In the genomic region with DNA sequence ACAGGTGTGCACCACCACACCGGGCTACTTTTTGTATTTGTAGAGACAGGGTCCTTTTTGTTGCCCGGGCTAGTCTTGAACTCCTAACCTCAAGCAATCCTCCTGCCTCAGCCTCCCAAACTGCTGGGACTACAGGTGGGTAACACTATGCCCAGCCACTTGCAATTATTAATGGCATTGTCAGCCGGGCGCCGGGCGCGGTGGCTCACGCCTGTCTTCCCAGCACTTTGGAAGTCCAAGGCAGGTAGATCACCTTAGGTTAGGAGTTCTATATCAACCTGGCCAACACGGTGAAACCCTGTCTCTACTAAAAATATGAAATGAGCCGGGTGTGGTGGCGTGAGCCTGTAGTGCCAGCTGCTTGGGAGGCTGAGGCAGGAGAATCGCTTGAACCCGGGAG, we compare ENCODE assay signal across 33 cellular contexts. TPM values are rescaled to one million over a fixed set of nuclear protein-coding genes. Genes with fewer than 3 reads are reported as not detected.
"Had no signal": no experiment of that assay in that cellular context is flagged by ENCODE, and none has a peak within 500 bp of the region (broad histone marks: within the 10 kb centered on the region; RNA-seq: fewer than 3 reads in every experiment).

No MANE protein-coding gene starts in this region.

- H3K4me1 ChIP-seq: colonic mucosa had no signal

- H3K4me3 ChIP-seq: adrenal gland, colonic mucosa, esophagus squamous epithelium, gastroesophageal sphincter, heart right ventricle had no signal

- ATAC-seq: activated CD4-positive, alpha-beta T cell treated with anti-CD3 and anti-CD28 coated beads for 36 hours; activated CD8-positive, alpha-beta T cell treated with anti-CD3 and anti-CD28 coated beads for 36 hours; activated naive CD8-positive, alpha-beta T cell treated with anti-CD3 and anti-CD28 coated beads, Interleukin-2, amount 50 U/mL, for 24 hours; activated T-cell treated with anti-CD3 and anti-CD28 coated beads, Interleukin-2, amount 50 U/mL, for 4 hours; gastroesophageal sphincter; heart right ventricle; T-helper 17 cell had no signal

- H3K9me3 Mint-ChIP-seq: activated CD4-positive, alpha-beta T cell treated with anti-CD3 and anti-CD28 coated beads, Interleukin-2, amount 10 ng/mL, durations not matched to agents 7 days and 5 days; activated CD8-positive, alpha-beta T cell treated with anti-CD3 and anti-CD28 coated beads for 36 hours; activated naive CD4-positive, alpha-beta T cell treated with anti-CD3 and anti-CD28 coated beads for 36 hours; activated naive CD4-positive, alpha-beta T cell treated with anti-CD3 and anti-CD28 coated beads, Interleukin-2, amount 50 U/mL, for 24 hours; activated naive CD8-positive, alpha-beta T cell treated with anti-CD3 and anti-CD28 coated beads for 36 hours; activated naive CD8-positive, alpha-beta T cell treated with anti-CD3 and anti-CD28 coated beads, Interleukin-2, amount 50 U/mL, for 24 hours; activated T-cell treated with anti-CD3 and anti-CD28 coated beads, Interleukin-2, amount 50 U/mL, for 4 hours; activated T-helper 2 cell treated with anti-CD3 and anti-CD28 coated beads, Interferon-gamma antibody, Interleukin-2, Interleukin-4, amounts not matched to agents 10 μg/mL and 5 μg/mL and 100 μg/mL, durations not matched to agents 14 hours and 24 hours and 36 hours; T-helper 2 cell treated with Interferon-gamma antibody and Interleukin-4, amounts not matched to agents 5 μg/mL and 100 μg/mL, for 36 hours had no signal

- DNase-seq: activated CD4-positive, alpha-beta T cell treated with anti-CD3 and anti-CD28 coated beads for 36 hours; activated CD4-positive, alpha-beta T cell treated with anti-CD3 and anti-CD28 coated beads, Interleukin-2, amount 10 ng/mL, durations not matched to agents 7 days and 5 days; activated CD4-positive, alpha-beta T cell treated with anti-CD3 and anti-CD28 coated beads, Interleukin-2, amount 50 U/mL, for 48 hours; activated CD4-positive, CD25-positive, alpha-beta regulatory T cell; activated CD4-positive, CD25-positive, alpha-beta regulatory T cell treated with anti-CD3 and anti-CD28 coated beads, Interleukin-2, amount 50 U/mL, for 72 hours; activated CD8-positive, alpha-beta memory T cell treated with anti-CD3 and anti-CD28 coated beads for 24 hours; activated CD8-positive, alpha-beta T cell treated with anti-CD3 and anti-CD28 coated beads for 36 hours; activated effector memory CD4-positive, alpha-beta T cell treated with anti-CD3 and anti-CD28 coated beads, Interleukin-2, amount 50 U/mL, for 16 hours; activated naive CD4-positive, alpha-beta T cell treated with anti-CD3 and anti-CD28 coated beads for 36 hours; activated naive CD8-positive, alpha-beta T cell treated with anti-CD3 and anti-CD28 coated beads for 36 hours; activated naive CD8-positive, alpha-beta T cell treated with anti-CD3 and anti-CD28 coated beads, Interleukin-2, amount 50 U/mL, for 24 hours; activated T-cell treated with anti-CD3 and anti-CD28 coated beads, Interleukin-2, amount 50 U/mL, for 4 hours; adrenal gland; brain microvascular endothelial cell; colonic mucosa; effector CD8-positive, alpha-beta T cell; esophagus squamous epithelium; foreskin melanocyte; heart right ventricle; T-helper 1 cell; T-helper 17 cell; T1000 had no signal

- H3K4me3 Mint-ChIP-seq: activated CD4-positive, alpha-beta T cell treated with anti-CD3 and anti-CD28 coated beads for 36 hours; activated CD4-positive, alpha-beta T cell treated with anti-CD3 and anti-CD28 coated beads, Interleukin-2, amount 10 ng/mL, durations not matched to agents 7 days and 5 days; activated CD8-positive, alpha-beta T cell treated with anti-CD3 and anti-CD28 coated beads for 36 hours; activated naive CD4-positive, alpha-beta T cell treated with anti-CD3 and anti-CD28 coated beads for 36 hours; activated naive CD8-positive, alpha-beta T cell treated with anti-CD3 and anti-CD28 coated beads for 36 hours; activated naive CD8-positive, alpha-beta T cell treated with anti-CD3 and anti-CD28 coated beads, Interleukin-2, amount 50 U/mL, for 24 hours had no signal

- H3K27me3 ChIP-seq: adrenal gland, brain microvascular endothelial cell, colonic mucosa, gastroesophageal sphincter had no signal

- H3K9me3 ChIP-seq: adrenal gland, colonic mucosa, esophagus squamous epithelium, gastroesophageal sphincter, heart right ventricle had no signal

- H3K36me3 Mint-ChIP-seq: activated naive CD8-positive, alpha-beta T cell treated with anti-CD3 and anti-CD28 coated beads for 36 hours had no signal

- H3K36me3 ChIP-seq: adrenal gland, brain microvascular endothelial cell, colonic mucosa, esophagus squamous epithelium, gastroesophageal sphincter had no signal

- H3K27ac ChIP-seq: adrenal gland, brain microvascular endothelial cell, colonic mucosa, epithelial cell of prostate, esophagus squamous epithelium, gastroesophageal sphincter, heart right ventricle had no signal

- H3K27ac Mint-ChIP-seq: activated CD4-positive, alpha-beta T cell treated with anti-CD3 and anti-CD28 coated beads for 36 hours; activated CD4-positive, alpha-beta T cell treated with anti-CD3 and anti-CD28 coated beads, Interleukin-2, amount 10 ng/mL, durations not matched to agents 7 days and 5 days; activated CD8-positive, alpha-beta T cell treated with anti-CD3 and anti-CD28 coated beads for 36 hours; activated naive CD4-positive, alpha-beta T cell treated with anti-CD3 and anti-CD28 coated beads for 36 hours; activated naive CD8-positive, alpha-beta T cell treated with anti-CD3 and anti-CD28 coated beads for 36 hours; activated naive CD8-positive, alpha-beta T cell treated with anti-CD3 and anti-CD28 coated beads, Interleukin-2, amount 50 U/mL, for 24 hours; activated T-helper 2 cell treated with anti-CD3 and anti-CD28 coated beads, Interferon-gamma antibody, Interleukin-2, Interleukin-4, amounts not matched to agents 10 μg/mL and 5 μg/mL and 100 μg/mL, durations not matched to agents 14 hours and 24 hours and 36 hours; T-helper 17 cell; T-helper 2 cell treated with Interferon-gamma antibody and Interleukin-4, amounts not matched to agents 5 μg/mL and 100 μg/mL, for 36 hours had no signal

- H3K4me1 Mint-ChIP-seq: activated CD4-positive, alpha-beta T cell treated with anti-CD3 and anti-CD28 coated beads for 36 hours had no signal

RNA-seq across cellular contexts. Expression of gene PLK5, which starts 47.0 kb away (rescaled TPM):
- total RNA-seq: activated CD4-positive, alpha-beta T cell treated with anti-CD3 and anti-CD28 coated beads for 36 hours; activated CD4-positive, alpha-beta T cell treated with anti-CD3 and anti-CD28 coated beads, Interleukin-2, amount 10 ng/mL, durations not matched to agents 7 days and 5 days; activated CD8-positive, alpha-beta T cell treated with anti-CD3 and anti-CD28 coated beads for 36 hours; activated naive CD4-positive, alpha-beta T cell treated with anti-CD3 and anti-CD28 coated beads for 36 hours; activated naive CD8-positive, alpha-beta T cell treated with anti-CD3 and anti-CD28 coated beads for 36 hours; activated T-cell treated with anti-CD3 and anti-CD28 coated beads, Interleukin-2, amount 50 U/mL, for 4 hours; activated T-helper 2 cell treated with anti-CD3 and anti-CD28 coated beads, Interferon-gamma antibody, Interleukin-2, Interleukin-4, amounts not matched to agents 10 μg/mL and 5 μg/mL and 100 μg/mL, durations not matched to agents 14 hours and 24 hours and 36 hours; bronchial epithelial cell; cardiac septum; colonic mucosa; dermis microvascular lymphatic vessel endothelial cell; endothelial cell of umbilical vein; fibroblast of lung; glomerular endothelial cell; T-helper 17 cell had no signal
- polyA plus RNA-seq: endothelial cell of umbilical vein, fibroblast of lung had no signal

RNA-seq across cellular contexts. Expression of gene ADAMTSL5, which starts 58.0 kb away (rescaled TPM):
- total RNA-seq: dermis microvascular lymphatic vessel endothelial cell, endothelial cell of umbilical vein had no signal
